ENCODE assay signal across 8 cellular contexts in the genomic region with DNA sequence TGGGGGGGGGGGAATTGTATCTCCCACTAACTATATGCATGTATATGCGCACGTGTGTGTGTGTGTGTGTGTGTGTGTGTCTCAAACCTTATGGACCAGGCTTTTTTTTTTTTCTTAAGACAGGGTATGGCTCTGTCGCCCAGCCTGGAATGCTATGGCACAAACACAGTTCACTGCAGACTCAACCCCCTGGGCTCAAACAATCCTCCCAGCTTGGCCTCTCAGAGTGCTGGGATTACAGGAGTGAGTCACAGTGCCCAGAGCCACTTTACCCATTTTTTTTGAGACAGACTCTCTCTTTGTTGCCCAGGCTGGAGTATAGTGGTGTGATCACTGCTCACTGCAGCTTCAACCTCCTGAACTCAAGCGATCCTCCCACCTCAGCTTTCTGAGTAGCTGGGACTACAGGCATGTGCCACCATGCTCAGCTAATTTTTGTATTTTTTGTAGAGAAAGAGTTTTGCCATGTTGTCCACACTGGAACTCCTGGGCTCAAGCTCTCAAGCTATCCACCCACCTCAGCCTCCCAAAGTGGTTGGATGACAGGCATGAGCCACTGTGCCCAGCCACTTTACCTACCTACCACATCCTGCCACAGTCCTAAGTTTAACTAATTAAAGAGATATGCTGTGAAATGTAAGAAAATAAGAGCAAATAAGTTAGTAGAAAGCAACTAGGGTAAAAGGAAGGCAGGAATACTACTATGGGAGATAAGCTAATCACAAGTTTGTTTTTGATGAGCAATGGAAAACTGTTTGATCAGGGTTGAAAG. TPM values are rescaled to one million over a fixed set of nuclear protein-coding genes. Genes with fewer than 3 reads are reported as not detected.
A peak's percentile ranks its signal among the peaks of the same experiment; 100 is the strongest.
DNase-seq lines count a peak whose midpoint lies in the region; ATAC-seq, FAIRE-seq and TF ChIP-seq lines count a peak whose summit lies in the region.

No MANE protein-coding gene starts in this region.

- no peak for ATAC-seq in HG02852 (IDR thresholded peaks at IDR 0.05; ENCODE audit: unreplicated experiment)
- no peak for ATAC-seq in GM18873 (IDR thresholded peaks at IDR 0.05; ENCODE audit: low FRiP score, unreplicated experiment)

- TF ChIP-seq CTCF in RWPE1 (conservative IDR thresholded peaks at IDR 0.05; ENCODE audit: low read depth): no peak
- TF ChIP-seq CTCF in endothelial cell of umbilical vein (IDR thresholded peaks at IDR 0.05; ENCODE audit: extremely low read depth in 1 of 2, insufficient read depth in 1 of 2, low read depth in 1 of 2, low read length in 2 of 2): no peak

- H3K4me2 ChIP-seq in GM23248 (ENCODE audit: unreplicated experiment) (peak overlapping the region; percentile 97), endothelial cell of umbilical vein (ENCODE audit: insufficient read depth, low read length) (peak overlapping the region; percentile 97)

- peaks cover 37% of the 10 kb centered on the region for H3F3A ChIP-seq in GM23248 (ENCODE audit: insufficient read depth)

- in situ Hi-C loops in GM23248 (cut with MboI): no loop called here

- POLR2A ChIA-PET in RWPE1 (lab: Yijun Ruan, JAX; ENCODE audit: low non-redundant PET): interaction anchor here (0.6 kb wide), 2 partner anchors 13 to 77 kb away, joined by 4 to 12 read pairs; no protein-coding TSS in a partner anchor
- POLR2A ChIA-PET in endothelial cell of umbilical vein (lab: Charles Lee): interaction anchor here (0.6 kb wide), 1 partner anchor 80 kb away, joined by 6 read pairs; no protein-coding TSS in a partner anchor

- BruUV-seq in endothelial cell of umbilical vein (replicated peaks; lab: Mats Ljungman, UMichigan): no TSS peak

- H3K79me2 ChIP-seq in GM23248 (ENCODE audit: insufficient read depth) (peaks cover 68% of the 10 kb centered on the region), endothelial cell of umbilical vein (ENCODE audit: control insufficient read depth, insufficient read depth, low read length) (peaks cover 59% of the 10 kb centered on the region)

- DNase-seq in GM23248 (peak; percentile 87), RWPE1 (ENCODE audit: low spot score) (no peak), endothelial cell of umbilical vein (ENCODE audit: low read depth, low spot score) (peak; percentile 43), AG20443 (ENCODE audit: low spot score) (no peak), GOT3 (lab: John Stamatoyannopoulos, UW) (no peak)

- intact Hi-C loops in endothelial cell of umbilical vein (cut with micrococcal nuclease): loop anchor here (5.0 kb wide), 2 partner anchors 229 to 301 kb away; a partner anchor contains a TSS

- H3K4me3 ChIP-seq in GM23248 (peak overlapping the region; percentile 92), endothelial cell of umbilical vein (replicated peaks in 1 of 3; ENCODE audit: insufficient read depth in 1 of 3, low read depth in 1 of 3, low read length in 3 of 3) (peak overlapping the region in 1 of 3 experiments; percentile 91), rectal smooth muscle tissue (ENCODE audit: low read length) (no peak overlapping the region)

- H3K27me3 ChIP-seq in GM23248 (replicated peaks; ENCODE audit: insufficient read depth): no peaks in the 10 kb centered on the region
- H3K27me3 ChIP-seq in endothelial cell of umbilical vein (ENCODE audit: control insufficient read depth in 2 of 2, insufficient read depth in 2 of 2, low read length in 2 of 2): no peaks in the 10 kb centered on the region
- no peaks in the 10 kb centered on the region for H3K27me3 ChIP-seq in rectal smooth muscle tissue (ENCODE audit: control insufficient read depth, insufficient read depth, low read length)

- H3K4me1 ChIP-seq in GM23248 (ENCODE audit: insufficient read depth) (peaks cover 24% of the 10 kb centered on the region), endothelial cell of umbilical vein (ENCODE audit: control insufficient read depth, extremely low read depth, insufficient read depth, low read length) (peaks cover 30% of the 10 kb centered on the region), rectal smooth muscle tissue (ENCODE audit: control insufficient read depth, insufficient read depth, low read length) (peaks cover 14% of the 10 kb centered on the region)

- H3K27ac ChIP-seq in GM23248 (peak overlapping the region; percentile 84), RWPE1 (peak overlapping the region; percentile 71), endothelial cell of umbilical vein (ENCODE audit: insufficient read depth, low read depth, low read length) (peak overlapping the region; percentile 8), rectal smooth muscle tissue (ENCODE audit: low read depth, low read length) (peak overlapping the region; percentile 7)

- H3K9me3 ChIP-seq in GM23248 (ENCODE audit: low read depth): no peaks in the 10 kb centered on the region
- H3K9me3 ChIP-seq in endothelial cell of umbilical vein (replicated peaks; ENCODE audit: control insufficient read depth, insufficient read depth, low read length): no peaks in the 10 kb centered on the region

- CTCF ChIA-PET in RWPE1 (lab: Yijun Ruan, JAX): interaction anchor here (0.6 to 0.7 kb wide), 2 partner anchors 99 to 185 kb away, joined by 3 read pairs; no protein-coding TSS in a partner anchor
- CTCF ChIA-PET in endothelial cell of umbilical vein (lab: Charles Lee): interaction anchor here (0.7 to 2.0 kb wide), 5 partner anchors 9 to 96 kb away, joined by 3 to 7 read pairs (median 4); no protein-coding TSS in a partner anchor

- WGBS in GM23248 (ENCODE audit: low coverage in 1 of 2, low lambda C conversion rate in 2 of 2, missing lambda C conversion rate in 2 of 2), 2 experiments: 67 to 77% methylated on average over 4 of the region's 4 CpGs

- H3K9ac ChIP-seq in GM23248 (peak overlapping the region; percentile 93), endothelial cell of umbilical vein (replicated peaks; ENCODE audit: extremely low read depth, insufficient read depth, low read length) (peak overlapping the region; percentile 11), rectal smooth muscle tissue (ENCODE audit: low read length) (no peak overlapping the region)

- H4K20me1 ChIP-seq in GM23248 (ENCODE audit: insufficient read depth) (peaks cover 12% of the 10 kb centered on the region; the same call in 1 of the 2 replicates), endothelial cell of umbilical vein (replicated peaks; ENCODE audit: control insufficient read depth, extremely low read depth, insufficient read depth, low read length) (peaks cover 3% of the 10 kb centered on the region)

- H3K36me3 ChIP-seq in GM23248 (ENCODE audit: low read depth) (peaks cover 12% of the 10 kb centered on the region; the same call in 1 of the 2 replicates), endothelial cell of umbilical vein (ENCODE audit: control insufficient read depth in 2 of 2, extremely low read depth in 1 of 2, insufficient read depth in 2 of 2, low read length in 2 of 2) (no peaks in the 10 kb centered on the region), rectal smooth muscle tissue (ENCODE audit: control insufficient read depth, insufficient read depth, low read length) (no peaks in the 10 kb centered on the region)

- H2AFZ ChIP-seq in GM23248 (no peak overlapping the region), endothelial cell of umbilical vein (ENCODE audit: low read depth, low read length) (no peak overlapping the region)

- FAIRE-seq in endothelial cell of umbilical vein (lab: Jason Lieb, UNC): peak; percentile 76

- dilution Hi-C loops in endothelial cell of umbilical vein (cut with MboI; ENCODE audit: extremely low pct_ligation_motif_present, low sequenced_read_pairs): no loop called here

- H3K9me1 ChIP-seq in endothelial cell of umbilical vein (replicated peaks; ENCODE audit: control insufficient read depth, extremely low read depth, insufficient read depth, low read length): no peaks in the 10 kb centered on the region

- TF ChIP-seq POLR2A in endothelial cell of umbilical vein (IDR thresholded peaks at IDR 0.05; ENCODE audit: low read depth, low read length): no peak

- H3K9me2 ChIP-seq in GM23248 (ENCODE audit: insufficient read depth): 0 out of 2 replicates have a peak, but pooled peaks cover 3% of the 10 kb centered on the region

TF ChIP-seq in endothelial cell of umbilical vein, 7 proteins besides CTCF, POLR2A, EP300 and RAD21:
- TF ChIP-seq JUN (IDR thresholded peaks at IDR 0.05; ENCODE audit: borderline replicate concordance, insufficient read depth, insufficient read length, low read depth): peak; percentile 5
- peak; percentile 29 for TF ChIP-seq FOS (IDR thresholded peaks at IDR 0.05; ENCODE audit: borderline replicate concordance, insufficient read depth, low read length)
- no peak for TF ChIP-seq EZH2 (IDR thresholded peaks at IDR 0.05; ENCODE audit: borderline replicate concordance, low read depth, low read length, severe bottlenecking)

RNA-seq across cellular contexts. Expression of a gene that starts 2.4 kb away (rescaled TPM):
- total RNA-seq in GM23248 (2014; rRNA removed; shearing (Covaris generic)): 7.3 and 12.4 TPM in 2 replicates
- polyA plus RNA-seq in GM23248 (2016; fragmentation: Nextera tagmentation; extraction: Ambion mirVana) (16.4 and 16.9 TPM in 2 replicates), endothelial cell of umbilical vein (4.0 and 4.9 TPM in 2 replicates)
- 10.1 and 13.1 TPM in 2 replicates for total RNA-seq in endothelial cell of umbilical vein
- 6.6 and 7.8 TPM in 2 replicates for polyA plus RNA-seq in endothelial cell of umbilical vein (2011; cell fraction: cytosol; rRNA removed)
- polyA plus RNA-seq in endothelial cell of umbilical vein (2011; cell fraction: nucleus; rRNA removed): 12.6 and 14.2 TPM in 2 replicates
- 10.6 and 12.7 TPM in 2 replicates for polyA plus RNA-seq in endothelial cell of umbilical vein (2012)
- 4.8 and 5.1 TPM in 2 replicates for polyA minus RNA-seq in endothelial cell of umbilical vein
- polyA minus RNA-seq in endothelial cell of umbilical vein (2011; cell fraction: cytosol; rRNA and poly(A)+ RNA removed): 2.6 TPM
- polyA minus RNA-seq in endothelial cell of umbilical vein (2011; cell fraction: nucleus; rRNA and poly(A)+ RNA removed): 8.4 and 12.9 TPM in 2 replicates

Comparison
In these comparisons a context has a peak if more than half of its experiments do, and no peak if none do; other contexts are left out.
1. DNase-seq: peak in GM23248 (single experiment) and endothelial cell of umbilical vein (single experiment); none in RWPE1 (single experiment), AG20443 (single experiment) and GOT3 (single experiment).
2. H3K27ac ChIP-seq: peak in every context shown above with its lines; median percentile 84 in GM23248; 71 in RWPE1; 8 in endothelial cell of umbilical vein; 7 in rectal smooth muscle tissue.